ENCODE assay signal across 9 cellular contexts in genomic region chr2:64455545-64455944, GRCh38. TPM values are rescaled to one million over a fixed set of nuclear protein-coding genes. Genes with fewer than 3 reads are reported as not detected.
DNase-seq lines count a peak whose midpoint lies in the region; ATAC-seq and TF ChIP-seq lines count a peak whose summit lies in the region.
"Had no signal": no experiment of that assay in that cellular context is flagged by ENCODE, and none has a peak within 500 bp of the region (broad histone marks: within the 10 kb centered on the region; RNA-seq: fewer than 3 reads in every experiment).

No MANE protein-coding gene starts in this region.

- H3K4me3 Mint-ChIP-seq in activated CD4-positive, alpha-beta T cell treated with anti-CD3 and anti-CD28 coated beads for 36 hours: peak overlapping the region; percentile 69
- peak overlapping the region; percentile 74 for H3K4me3 Mint-ChIP-seq in T-helper 17 cell

- H3K36me3 ChIP-seq in right atrium auricular region: peaks cover 27% of the 10 kb centered on the region
- peaks cover 7 to 40% (median 32%) of the 10 kb centered on the region in 4 donors for H3K36me3 ChIP-seq in stomach
- H3K36me3 ChIP-seq: BE2C had no signal

- TF ChIP-seq EP300 in stomach (IDR thresholded peaks at IDR 0.05): no peak

- no peaks in the 10 kb centered on the region for H3K9me3 Mint-ChIP-seq in activated CD4-positive, alpha-beta T cell treated with anti-CD3 and anti-CD28 coated beads for 36 hours (ENCODE audit: low read depth)

- CTCF ChIA-PET in activated CD4-positive, alpha-beta T cell treated with anti-CD3 and anti-CD28 coated beads for 36 hours (lab: Charles Lee): interaction anchor here (0.9 to 4.1 kb wide), 4 partner anchors 30 to 124 kb away, joined by 3 to 21 read pairs (median 3); no protein-coding TSS in a partner anchor

- WGBS in stomach, 5 donors: 58 to 80% (median 74%) methylated on average over 2 of the region's 2 CpGs

- H3K4me1 ChIP-seq in right atrium auricular region (peaks cover 0 to 30% of the 10 kb centered on the region in 2 donors), stomach (peaks cover 10 to 29% (median 21%) of the 10 kb centered on the region in 4 donors)
- H3K4me1 ChIP-seq: BE2C had no signal

- H3K9me3 ChIP-seq in T-helper 17 cell (ENCODE audit: control insufficient read depth, low read length, poor library complexity, severe bottlenecking) (no peaks in the 10 kb centered on the region), right atrium auricular region (no peaks in the 10 kb centered on the region), stomach (no peaks in the 10 kb centered on the region)
- H3K9me3 ChIP-seq: BE2C had no signal

- POLR2A ChIA-PET in activated CD4-positive, alpha-beta T cell treated with anti-CD3 and anti-CD28 coated beads for 36 hours (lab: Charles Lee): interaction anchor here (0.6 kb wide), 1 partner anchor 67 kb away, joined by 4 read pairs; no protein-coding TSS in a partner anchor

- ATAC-seq in activated CD4-positive, alpha-beta T cell treated with anti-CD3 and anti-CD28 coated beads for 36 hours: no peak
- ATAC-seq in T-helper 17 cell (no peak), GM21825 (IDR thresholded peaks at IDR 0.05; ENCODE audit: unreplicated experiment) (no peak)

- DNase-seq in activated CD4-positive, alpha-beta T cell treated with anti-CD3 and anti-CD28 coated beads for 36 hours: no peak
- no peak for DNase-seq in activated CD4-positive, alpha-beta T cell treated with anti-CD3 and anti-CD28 coated beads for 1 hour
- DNase-seq in T-helper 17 cell (no peak), right atrium auricular region (ENCODE audit: low spot score) (no peak), stomach (no peak), retina (no peak), hepatic stellate cell (ENCODE audit: low spot score) (no peak)

- peaks cover 19% of the 10 kb centered on the region for H3K27me3 Mint-ChIP-seq in activated CD4-positive, alpha-beta T cell treated with anti-CD3 and anti-CD28 coated beads for 36 hours
- H3K27me3 Mint-ChIP-seq in T-helper 17 cell: peaks cover 5% of the 10 kb centered on the region

- peaks cover 2% of the 10 kb centered on the region for H3K36me3 Mint-ChIP-seq in activated CD4-positive, alpha-beta T cell treated with anti-CD3 and anti-CD28 coated beads for 36 hours (ENCODE audit: low read depth)
- H3K36me3 Mint-ChIP-seq in T-helper 17 cell (ENCODE audit: low read depth): no peaks in the 10 kb centered on the region

- TF ChIP-seq CTCF in right atrium auricular region (IDR thresholded peaks at IDR 0.05) (no peak), stomach (IDR thresholded peaks at IDR 0.05) (no peak)

- TF ChIP-seq POLR2A in stomach (IDR thresholded peaks at IDR 0.05): no peak

- no peak overlapping the region for H3K27ac Mint-ChIP-seq in activated CD4-positive, alpha-beta T cell treated with anti-CD3 and anti-CD28 coated beads for 36 hours
- H3K27ac Mint-ChIP-seq in T-helper 17 cell: no peak overlapping the region

- H3K27ac ChIP-seq in right atrium auricular region (peak overlapping the region; percentile 97), stomach (peak overlapping the region in 3 of 5 donors; percentile 92 to 97 (median 92))

- intact Hi-C loops in activated CD4-positive, alpha-beta T cell treated with anti-CD3 and anti-CD28 coated beads for 36 hours (cut with DNase I, micrococcal nuclease): no loop called here
- intact Hi-C loops in stomach (cut with DNase I; ENCODE audit: low total_unique reads): no loop called here

- H3K4me1 Mint-ChIP-seq in activated CD4-positive, alpha-beta T cell treated with anti-CD3 and anti-CD28 coated beads for 36 hours: peaks cover 5% of the 10 kb centered on the region
- peaks cover 2% of the 10 kb centered on the region for H3K4me1 Mint-ChIP-seq in T-helper 17 cell

- H3K27me3 ChIP-seq in right atrium auricular region (no peaks in the 10 kb centered on the region), stomach (no peaks in the 10 kb centered on the region)
- H3K27me3 ChIP-seq: BE2C had no signal

- peak overlapping the region in 1 of 2 donors; percentile 92 for H3K4me3 ChIP-seq in right atrium auricular region
- H3K4me3 ChIP-seq in stomach: peak overlapping the region; percentile 78 to 86 (median 84)

RNA-seq across cellular contexts. Expression of gene LGALSL, which starts 1.6 kb away (rescaled TPM):
- total RNA-seq in activated CD4-positive, alpha-beta T cell treated with anti-CD3 and anti-CD28 coated beads for 36 hours: 1 to 10 TPM; 1.9 to 2.2 TPM
- 10 to 100 TPM in 1 of 2 donors, 1 to 10 TPM in 1; 2.5 to 31.0 TPM for total RNA-seq in T-helper 17 cell
- 10 to 100 TPM; 15.4 to 19.1 TPM for total RNA-seq in right atrium auricular region
- 10 to 100 TPM in 2 of 5 donors, 1 to 10 TPM in 3; 4.1 to 19.5 (median 8.8) TPM for total RNA-seq in stomach
- polyA plus RNA-seq in stomach: 10 to 100 TPM in 1 of 3 donors, 1 to 10 TPM in 2; 5.5 to 11.9 (median 7.4) TPM
